11 cellular contexts compared by ENCODE assay signal in the genomic region with DNA sequence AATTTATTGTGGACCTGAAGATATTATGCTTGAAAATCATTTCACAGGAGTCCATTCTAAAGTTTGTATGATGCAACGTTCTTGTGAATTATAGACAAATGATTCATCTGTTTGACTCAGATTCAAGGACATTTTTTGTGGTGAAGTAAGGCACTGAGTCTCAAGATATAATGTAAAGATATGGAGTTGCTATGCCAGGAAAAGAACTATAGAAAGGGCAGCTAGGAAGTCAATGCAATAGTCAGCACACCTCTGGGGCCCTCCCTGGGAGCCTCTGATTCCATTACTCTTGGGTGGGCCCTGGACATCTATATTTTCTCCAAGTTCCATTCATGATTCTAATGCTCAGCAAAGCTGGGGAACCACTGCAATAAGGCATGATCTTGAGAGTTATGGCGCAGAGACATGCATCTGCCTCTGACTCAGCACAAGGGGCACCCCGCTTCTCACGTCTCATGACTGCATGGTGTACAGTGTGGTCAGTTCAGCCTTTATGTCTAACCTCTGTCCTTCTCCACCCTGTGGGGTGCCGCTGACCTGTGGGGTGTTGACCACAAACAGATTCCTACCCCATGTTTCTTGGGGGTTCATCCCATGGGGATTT. TPM values are rescaled to one million over a fixed set of nuclear protein-coding genes. Genes with fewer than 3 reads are reported as not detected.
DNase-seq lines count a peak whose midpoint lies in the region; ATAC-seq and TF ChIP-seq lines count a peak whose summit lies in the region.
"Had no signal": no experiment of that assay in that cellular context is flagged by ENCODE, and none has a peak within 500 bp of the region (broad histone marks: within the 10 kb centered on the region; RNA-seq: fewer than 3 reads in every experiment).

No MANE protein-coding gene starts in this region.

- H2BK5ac ChIP-seq in neuronal stem cell (ENCODE audit: low read length), result no peak overlapping the region

- CTCF ChIA-PET in activated naive CD4-positive, alpha-beta T cell treated with anti-CD3 and anti-CD28 coated beads for 36 hours (lab: Charles Lee), result no interaction called here

- no peaks in the 10 kb centered on the region for H3K4me1 Mint-ChIP-seq in activated naive CD4-positive, alpha-beta T cell treated with anti-CD3 and anti-CD28 coated beads for 36 hours (ENCODE audit: low read depth)
- peaks cover 20% of the 10 kb centered on the region for H3K4me1 Mint-ChIP-seq in stimulated activated naive CD8-positive, alpha-beta T cell treated with anti-CD3 and anti-CD28 coated beads, Interleukin-15, amount 100 ng/mL, for 72 hours
- H3K4me1 Mint-ChIP-seq: CD4-positive, alpha-beta memory T cell had no signal

- no CpG with 5 or more reads among the region's 5 CpGs for WGBS in neuronal stem cell (ENCODE audit: extremely low coverage in 2 of 2, insufficient read length in 2 of 2, insufficient replicate concordance in 1 of 2), 2 donors

- H3K4ac ChIP-seq in neuronal stem cell (ENCODE audit: low read length), result no peak overlapping the region

- no peak overlapping the region for H4K8ac ChIP-seq in neuronal stem cell (ENCODE audit: low read depth, low read length)

- H3K9ac ChIP-seq in neuronal stem cell (ENCODE audit: low read depth, low read length, poor library complexity), result no peak overlapping the region

- no peak overlapping the region for H3K27ac Mint-ChIP-seq in activated naive CD4-positive, alpha-beta T cell treated with anti-CD3 and anti-CD28 coated beads for 36 hours
- H3K27ac Mint-ChIP-seq in stimulated activated naive CD8-positive, alpha-beta T cell treated with anti-CD3 and anti-CD28 coated beads, Interleukin-15, amount 100 ng/mL, for 72 hours, result peak overlapping the region in 1 of 2 donors; percentile 45

- H3K9me3 ChIP-seq in RWPE2 (ENCODE audit: severe bottlenecking) (no peaks in the 10 kb centered on the region), neuronal stem cell (replicated peaks in 1 of 2; ENCODE audit: control insufficient read depth in 2 of 2, insufficient read depth in 1 of 2, low read depth in 1 of 2, low read length in 2 of 2) (no peaks in the 10 kb centered on the region)

- no peaks in the 10 kb centered on the region for H3K36me3 ChIP-seq in RWPE2 (ENCODE audit: low read depth)
- no peaks in the 10 kb centered on the region for H3K36me3 ChIP-seq in neuronal stem cell (replicated peaks in 1 of 2; ENCODE audit: control insufficient read depth in 2 of 2, insufficient read depth in 2 of 2, low read length in 2 of 2)

- H3K14ac ChIP-seq in neuronal stem cell (ENCODE audit: low read length), result no peak overlapping the region

- H2BK12ac ChIP-seq in neuronal stem cell (ENCODE audit: low read length), result no peak overlapping the region

- no peak overlapping the region for H2AFZ ChIP-seq in neuronal stem cell (ENCODE audit: low read length)

- H3K36me3 Mint-ChIP-seq in activated naive CD4-positive, alpha-beta T cell treated with anti-CD3 and anti-CD28 coated beads for 36 hours (ENCODE audit: low read depth), result no peaks in the 10 kb centered on the region
- H3K36me3 Mint-ChIP-seq: CD4-positive, alpha-beta memory T cell had no signal

- ATAC-seq in RWPE2 (ENCODE audit: low read depth) (peak; percentile 93), HG03045 (IDR thresholded peaks at IDR 0.05; ENCODE audit: unreplicated experiment) (no peak)
- peak; percentile 82 for ATAC-seq in stimulated activated naive CD8-positive, alpha-beta T cell treated with anti-CD3 and anti-CD28 coated beads, Interleukin-15, amount 100 ng/mL, for 72 hours

- H3K27me3 ChIP-seq in RWPE2 (ENCODE audit: insufficient read depth, poor library complexity, severe bottlenecking) (no peaks in the 10 kb centered on the region), neuronal stem cell (ENCODE audit: control insufficient read depth in 3 of 3, insufficient read depth in 3 of 3, low read depth in 1 of 3, low read length in 3 of 3) (no peaks in the 10 kb centered on the region)

- no peak overlapping the region for H3K4me2 ChIP-seq in neuronal stem cell (ENCODE audit: insufficient read depth, low read length, poor library complexity, severe bottlenecking)

- H3K27ac ChIP-seq in RWPE2 (ENCODE audit: poor library complexity, severe bottlenecking) (peak overlapping the region; percentile 98), neuronal stem cell (replicated peaks; ENCODE audit: low read length) (no peak overlapping the region)

- no peak overlapping the region for H3K23ac ChIP-seq in neuronal stem cell (ENCODE audit: low read depth, low read length, poor library complexity)

- H3K4me1 ChIP-seq in RWPE2 (ENCODE audit: insufficient read depth, poor library complexity, severe bottlenecking) (peaks cover 36% of the 10 kb centered on the region), neuronal stem cell (ENCODE audit: control insufficient read depth in 2 of 2, insufficient read depth in 1 of 2, low read depth in 1 of 2, low read length in 2 of 2) (no peaks in the 10 kb centered on the region)

- no peak overlapping the region for H4K91ac ChIP-seq in neuronal stem cell (ENCODE audit: low read depth, low read length, poor library complexity)

- peak; percentile 30 for DNase-seq in activated naive CD4-positive, alpha-beta T cell treated with anti-CD3 and anti-CD28 coated beads for 36 hours
- DNase-seq in activated naive CD4-positive, alpha-beta T cell (lab: John Stamatoyannopoulos, UW), result no peak
- no peak for DNase-seq in RWPE2 (ENCODE audit: low spot score)
- DNase-seq in fibroblast of peridontal ligament (ENCODE audit: extremely low read depth), result peak; percentile 88
- DNase-seq in stimulated activated naive CD8-positive, alpha-beta T cell treated with anti-CD3 and anti-CD28 coated beads, Interleukin-15, amount 100 ng/mL, for 72 hours, result peak in 1 of 2 donors; percentile 18
- no peak for DNase-seq in neuronal stem cell (ENCODE audit: low spot score)
- DNase-seq in NCI-H524 (lab: John Stamatoyannopoulos, UW), result no peak
- DNase-seq: CD4-positive, alpha-beta memory T cell; left cardiac atrium; NCI-H2081 had no signal

- no peak overlapping the region for H2BK15ac ChIP-seq in neuronal stem cell (ENCODE audit: low read length)

- intact Hi-C loops in activated naive CD4-positive, alpha-beta T cell treated with anti-CD3 and anti-CD28 coated beads for 36 hours (cut with micrococcal nuclease), result no loop called here

- H3K4me3 ChIP-seq in RWPE2 (ENCODE audit: severe bottlenecking), result no peak overlapping the region
- H3K4me3 ChIP-seq in neuronal stem cell (ENCODE audit: low read length in 2 of 2), result no peak overlapping the region

- no peaks in the 10 kb centered on the region for H3K79me1 ChIP-seq in neuronal stem cell (ENCODE audit: low read depth, low read length)

- no peak overlapping the region for H3K18ac ChIP-seq in neuronal stem cell (ENCODE audit: low read length)

- no peaks in the 10 kb centered on the region for H3K9me3 Mint-ChIP-seq in activated naive CD4-positive, alpha-beta T cell treated with anti-CD3 and anti-CD28 coated beads for 36 hours
- no peaks in the 10 kb centered on the region for H3K9me3 Mint-ChIP-seq in stimulated activated naive CD8-positive, alpha-beta T cell treated with anti-CD3 and anti-CD28 coated beads, Interleukin-15, amount 100 ng/mL, for 72 hours
- H3K9me3 Mint-ChIP-seq: CD4-positive, alpha-beta memory T cell had no signal

- no peak overlapping the region for H2BK120ac ChIP-seq in neuronal stem cell (ENCODE audit: low read depth, low read length)

- no peaks in the 10 kb centered on the region for H3K27me3 Mint-ChIP-seq in activated naive CD4-positive, alpha-beta T cell treated with anti-CD3 and anti-CD28 coated beads for 36 hours (ENCODE audit: low read depth)
- peaks cover 7% of the 10 kb centered on the region for H3K27me3 Mint-ChIP-seq in stimulated activated naive CD8-positive, alpha-beta T cell treated with anti-CD3 and anti-CD28 coated beads, Interleukin-15, amount 100 ng/mL, for 72 hours
- H3K27me3 Mint-ChIP-seq: CD4-positive, alpha-beta memory T cell had no signal

- TF ChIP-seq CTCF in RWPE2 (IDR thresholded peaks at IDR 0.05; ENCODE audit: poor library complexity, severe bottlenecking), result no peak

- H3K4me3 Mint-ChIP-seq in activated naive CD4-positive, alpha-beta T cell treated with anti-CD3 and anti-CD28 coated beads for 36 hours, result no peak overlapping the region
- no peak overlapping the region for H3K4me3 Mint-ChIP-seq in stimulated activated naive CD8-positive, alpha-beta T cell treated with anti-CD3 and anti-CD28 coated beads, Interleukin-15, amount 100 ng/mL, for 72 hours
- H3K4me3 Mint-ChIP-seq: CD4-positive, alpha-beta memory T cell had no signal

- no peak overlapping the region for H2AK5ac ChIP-seq in neuronal stem cell (ENCODE audit: low read depth, low read length)

RNA-seq across cellular contexts. Expression of a gene that starts 34.1 kb away (rescaled TPM):
- total RNA-seq in activated naive CD4-positive, alpha-beta T cell treated with anti-CD3 and anti-CD28 coated beads for 36 hours, result 10 to 100 TPM; 22.4 to 25.6 TPM
- 16.6 TPM for polyA plus RNA-seq in neuronal stem cell (2013, experiment 1 of 2)
- polyA plus RNA-seq in neuronal stem cell (2013, experiment 2 of 2), result 16.6 TPM

Comparison
In these comparisons a context has a peak if more than half of its experiments do, and no peak if none do; other contexts are left out.
1. DNase-seq: peak in activated naive CD4-positive, alpha-beta T cell treated with anti-CD3 and anti-CD28 coated beads for 36 hours (single experiment) and fibroblast of peridontal ligament (single experiment); none in activated naive CD4-positive, alpha-beta T cell (0 of 4), RWPE2 (single experiment), neuronal stem cell (single experiment) and NCI-H524 (0 of 2).